Comparison of ENCODE assay signal across 21 cellular contexts in the genomic region with DNA sequence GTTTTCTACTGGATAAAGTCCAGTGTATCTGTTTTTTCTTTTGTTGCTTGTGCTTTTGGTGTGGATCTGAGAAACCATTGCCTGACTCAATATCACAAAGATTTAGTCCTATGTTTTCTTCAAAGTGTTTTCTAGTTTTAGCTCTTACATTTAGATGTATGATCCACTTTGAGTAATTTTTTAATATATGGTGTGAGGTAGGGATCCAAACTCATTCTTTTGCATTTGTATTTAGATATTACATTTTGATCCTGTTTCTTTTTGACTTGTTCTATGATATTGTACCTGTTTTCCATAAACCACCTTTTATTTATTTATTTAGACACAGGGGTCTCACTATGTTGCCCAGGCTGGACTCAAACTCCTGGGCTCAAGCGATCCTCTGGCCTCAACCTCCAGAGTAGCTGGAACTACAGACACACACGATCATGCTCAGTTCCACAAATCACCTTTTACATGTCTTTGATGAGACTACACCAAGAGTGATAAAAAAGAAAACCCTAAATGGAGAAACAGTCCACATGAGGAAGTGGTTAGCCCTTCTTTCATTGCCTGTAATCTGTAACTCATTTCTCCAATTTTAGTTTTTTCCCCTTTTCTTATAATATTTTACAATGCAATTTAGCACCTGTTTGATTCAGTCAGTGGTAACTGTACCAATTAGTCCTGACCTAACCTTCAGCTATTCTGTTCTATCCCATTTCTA.
"Had no signal": no experiment of that assay in that cellular context is flagged by ENCODE, and none has a peak within 500 bp of the region (broad histone marks: within the 10 kb centered on the region; RNA-seq: fewer than 3 reads in every experiment).

No MANE protein-coding gene starts in this region.

- H3K4me3 ChIP-seq: body of pancreas, dorsolateral prefrontal cortex, lower lobe of right lung, tibial artery had no signal

- ATAC-seq: activated T-helper 17 cell treated with anti-CD3 and anti-CD28 coated beads, Interleukin-2, amount 50 U/mL, for 72 hours; body of pancreas; left colon; lower lobe of right lung had no signal

- H3K27me3 ChIP-seq: body of pancreas, dorsolateral prefrontal cortex, tibial artery had no signal

- H3K36me3 ChIP-seq: lower lobe of right lung had no signal

- H3K27ac Mint-ChIP-seq: activated B cell treated with CpG ODN at 0.5 μM for 24 hours; activated CD4-positive, alpha-beta memory T cell treated with anti-CD3 and anti-CD28 coated beads for 36 hours; activated naive CD8-positive, alpha-beta T cell treated with anti-CD3 and anti-CD28 coated beads, Interleukin-2, amount 10 ng/mL, durations not matched to agents 7 days and 5 days; activated T-helper 17 cell treated with anti-CD3 and anti-CD28 coated beads, Interleukin-2, amount 50 U/mL, for 72 hours; nephron had no signal

- H3K9me3 ChIP-seq: body of pancreas, lower lobe of right lung had no signal

- H3K27me3 Mint-ChIP-seq: activated CD4-positive, alpha-beta memory T cell treated with anti-CD3 and anti-CD28 coated beads for 36 hours had no signal

- H3K4me3 Mint-ChIP-seq: activated B cell treated with CpG ODN at 0.5 μM for 24 hours; activated CD4-positive, alpha-beta memory T cell treated with anti-CD3 and anti-CD28 coated beads for 36 hours; activated naive CD8-positive, alpha-beta T cell treated with anti-CD3 and anti-CD28 coated beads, Interleukin-2, amount 10 ng/mL, durations not matched to agents 7 days and 5 days; activated T-helper 17 cell treated with anti-CD3 and anti-CD28 coated beads, Interleukin-2, amount 50 U/mL, for 72 hours; nephron had no signal

- DNase-seq: activated B cell treated with CpG ODN at 0.5 μM for 24 hours; activated CD4-positive, alpha-beta memory T cell treated with anti-CD3 and anti-CD28 coated beads for 36 hours; activated CD4-positive, alpha-beta T cell treated with anti-CD3 and anti-CD28 coated beads for 4 hours; activated naive CD4-positive, alpha-beta T cell; activated naive CD8-positive, alpha-beta T cell treated with anti-CD3 and anti-CD28 coated beads, Interleukin-2, amount 10 ng/mL, durations not matched to agents 7 days and 5 days; body of pancreas; dorsolateral prefrontal cortex; foreskin melanocyte; hypothalamus; islet precursor cell; left colon; lower lobe of right lung; occipital lobe; stimulated activated CD4-positive, alpha-beta T cell treated with anti-CD3 and anti-CD28 coated beads, Interleukin-12 subunit alpha, Interleukin-12 subunit beta, amount 100 ng/mL, for 4 hours; stimulated activated CD4-positive, alpha-beta T cell treated with anti-CD3 and anti-CD28 coated beads, Interleukin-1b, Interleukin-23, amount 100 ng/mL, for 48 hours; stimulated activated CD8-positive, alpha-beta memory T cell treated with anti-CD3 and anti-CD28 coated beads, Interleukin-4, amount 100 ng/mL, for 48 hours; stimulated activated naive CD4-positive, alpha-beta T cell treated with Interleukin-2 at 50 U/mL for 16 hours; substantia nigra; tibial artery had no signal

- H3K27ac ChIP-seq: body of pancreas, dorsolateral prefrontal cortex, lower lobe of right lung, tibial artery had no signal
